ENCODE assay signal across 22 cellular contexts in the genomic region with DNA sequence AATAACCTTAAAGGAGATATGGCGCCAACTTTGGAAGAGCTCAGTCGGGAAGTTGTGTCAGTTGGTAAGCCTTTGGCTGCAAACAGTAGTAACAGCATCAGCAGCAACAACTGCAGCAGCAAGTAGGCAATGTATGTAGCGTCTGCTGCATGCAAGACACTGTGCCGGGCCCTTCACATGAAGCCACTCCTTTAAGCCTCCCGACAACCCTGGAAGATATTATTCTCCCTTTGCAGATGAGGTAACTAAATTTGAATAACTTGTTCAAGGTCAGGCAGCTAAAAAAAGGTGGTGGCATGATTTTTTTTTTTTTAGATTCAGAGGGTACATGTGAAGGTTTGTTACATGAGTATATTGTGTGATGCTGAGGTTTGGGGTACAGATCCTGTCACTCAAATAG. TPM values are rescaled to one million over a fixed set of nuclear protein-coding genes. Genes with fewer than 3 reads are reported as not detected.
"Had no signal": no experiment of that assay in that cellular context is flagged by ENCODE, and none has a peak within 500 bp of the region (broad histone marks: within the 10 kb centered on the region; RNA-seq: fewer than 3 reads in every experiment).

No MANE protein-coding gene starts in this region.

- H3K36me3 ChIP-seq: gastrocnemius medialis, left ventricle myocardium inferior, upper lobe of right lung had no signal

- H3K4me3 Mint-ChIP-seq: activated CD4-positive, alpha-beta memory T cell treated with anti-CD3 and anti-CD28 coated beads for 36 hours; activated CD8-positive, alpha-beta memory T cell treated with anti-CD3 and anti-CD28 coated beads, Interleukin-2, amount 10 ng/mL, durations not matched to agents 7 days and 5 days; activated naive CD8-positive, alpha-beta T cell; neural crest cell had no signal

- H3K9me3 ChIP-seq: gastrocnemius medialis, heart left ventricle, left ventricle myocardium inferior, testis, upper lobe of right lung had no signal

- DNase-seq: activated CD4-positive, alpha-beta memory T cell treated with anti-CD3 and anti-CD28 coated beads for 36 hours; activated CD8-positive, alpha-beta memory T cell treated with anti-CD3 and anti-CD28 coated beads, Interleukin-2, amount 10 ng/mL, durations not matched to agents 7 days and 5 days; cerebellar nuclear complex; effector CD8-positive, alpha-beta T cell; gastrocnemius medialis; heart left ventricle; left ventricle myocardium inferior; mammary epithelial cell; stimulated activated CD4-positive, alpha-beta T cell treated with anti-CD3 and anti-CD28 coated beads, Interleukin-15, amount 100 ng/mL, for 24 hours; stimulated activated CD4-positive, alpha-beta T cell treated with anti-CD3 and anti-CD28 coated beads, Interleukin-4, amount 100 ng/mL, for 1 hour; testis; upper lobe of right lung; WERI-Rb-1 had no signal

- H3K4me3 ChIP-seq: gastrocnemius medialis, heart left ventricle, left ventricle myocardium inferior, testis, upper lobe of right lung had no signal

- H3K9me3 Mint-ChIP-seq: activated CD4-positive, alpha-beta memory T cell treated with anti-CD3 and anti-CD28 coated beads for 36 hours; neural crest cell had no signal

- ATAC-seq: activated CD8-positive, alpha-beta memory T cell treated with anti-CD3 and anti-CD28 coated beads, Interleukin-2, amount 10 ng/mL, durations not matched to agents 7 days and 5 days; esophagus mucosa; gastrocnemius medialis; heart left ventricle; upper lobe of right lung had no signal

- H3K27me3 Mint-ChIP-seq: activated CD4-positive, alpha-beta memory T cell treated with anti-CD3 and anti-CD28 coated beads for 36 hours; activated CD8-positive, alpha-beta memory T cell treated with anti-CD3 and anti-CD28 coated beads, Interleukin-2, amount 10 ng/mL, durations not matched to agents 7 days and 5 days; activated naive CD8-positive, alpha-beta T cell; progenitor cell of endocrine pancreas had no signal

- H3K27me3 ChIP-seq: gastrocnemius medialis, heart left ventricle, testis, upper lobe of right lung had no signal

- H3K27ac Mint-ChIP-seq: activated CD4-positive, alpha-beta memory T cell treated with anti-CD3 and anti-CD28 coated beads for 36 hours; activated CD8-positive, alpha-beta memory T cell treated with anti-CD3 and anti-CD28 coated beads, Interleukin-2, amount 10 ng/mL, durations not matched to agents 7 days and 5 days; activated naive CD8-positive, alpha-beta T cell had no signal

- H3K4me1 Mint-ChIP-seq: activated CD8-positive, alpha-beta memory T cell treated with anti-CD3 and anti-CD28 coated beads, Interleukin-2, amount 10 ng/mL, durations not matched to agents 7 days and 5 days had no signal

- H3K27ac ChIP-seq: gastrocnemius medialis, heart left ventricle, left ventricle myocardium inferior, testis, upper lobe of right lung, WERI-Rb-1 had no signal

RNA-seq across cellular contexts. Expression of a gene that starts 20.3 kb away (rescaled TPM):
- total RNA-seq: activated CD4-positive, alpha-beta memory T cell treated with anti-CD3 and anti-CD28 coated beads for 36 hours; activated CD8-positive, alpha-beta memory T cell treated with anti-CD3 and anti-CD28 coated beads, Interleukin-2, amount 10 ng/mL, durations not matched to agents 7 days and 5 days; bronchial epithelial cell; esophagus mucosa; gastrocnemius medialis; heart left ventricle; kidney epithelial cell; left ventricle myocardium inferior; mammary epithelial cell; neural crest cell; osteoblast; progenitor cell of endocrine pancreas; skeletal muscle tissue; T-helper 2 cell treated with Interferon-gamma antibody and Interleukin-4, amounts not matched to agents 100 ng/mL and 5 ng/mL, for 36 hours; upper lobe of right lung had no signal
- polyA plus RNA-seq: heart left ventricle, mammary epithelial cell had no signal
